In genomic region chr9:89380437-89381307, GRCh38 we compare ENCODE assay signal across 14 cellular contexts.
A peak's percentile ranks its signal among the peaks of the same experiment; 100 is the strongest.
DNase-seq lines count a peak whose midpoint lies in the region; ATAC-seq and TF ChIP-seq lines count a peak whose summit lies in the region.
"Had no signal": no experiment of that assay in that cellular context is flagged by ENCODE, and none has a peak within 500 bp of the region (broad histone marks: within the 10 kb centered on the region; RNA-seq: fewer than 3 reads in every experiment).

No MANE protein-coding gene starts in this region.

- no peak overlapping the region for H3K27ac ChIP-seq in body of pancreas
- H3K27ac ChIP-seq: parathyroid adenoma, transverse colon had no signal

- no peaks in the 10 kb centered on the region for H3K9me3 ChIP-seq in body of pancreas
- H3K9me3 ChIP-seq: transverse colon had no signal

- peaks cover 55% of the 10 kb centered on the region for H3K4me1 Mint-ChIP-seq in activated naive CD4-positive, alpha-beta T cell treated with anti-CD3 and anti-CD28 coated beads, Interleukin-2, amount 50 U/mL, for 24 hours
- peaks cover 26% of the 10 kb centered on the region for H3K4me1 Mint-ChIP-seq in activated B cell treated with CpG ODN at 0.5 μM for 24 hours
- peaks cover 100% of the 10 kb centered on the region for H3K4me1 Mint-ChIP-seq in stimulated activated naive CD8-positive, alpha-beta T cell treated with anti-CD3 and anti-CD28 coated beads, Interleukin-15, amount 100 ng/mL, for 72 hours
- H3K4me1 Mint-ChIP-seq: mesothelial cell of epicardium had no signal

- no peaks in the 10 kb centered on the region for H3K4me1 ChIP-seq in body of pancreas
- H3K4me1 ChIP-seq: parathyroid adenoma had no signal

- peak overlapping the region; percentile 93 for H3K27ac Mint-ChIP-seq in activated naive CD4-positive, alpha-beta T cell treated with anti-CD3 and anti-CD28 coated beads, Interleukin-2, amount 50 U/mL, for 24 hours
- peak overlapping the region; percentile 61 for H3K27ac Mint-ChIP-seq in activated B cell treated with CpG ODN at 0.5 μM for 24 hours
- peak overlapping the region; percentile 85 to 90 for H3K27ac Mint-ChIP-seq in stimulated activated naive CD8-positive, alpha-beta T cell treated with anti-CD3 and anti-CD28 coated beads, Interleukin-15, amount 100 ng/mL, for 72 hours
- H3K27ac Mint-ChIP-seq: endodermal cell, mesothelial cell of epicardium had no signal

- WGBS in body of pancreas, 2 donors, result 83 to 89% methylated on average over 19 to 22 of the region's 26 CpGs

- CTCF ChIA-PET in activated B cell treated with CpG ODN at 0.5 μM for 24 hours (lab: Charles Lee), result no interaction called here

- H3K36me3 Mint-ChIP-seq in activated naive CD4-positive, alpha-beta T cell treated with anti-CD3 and anti-CD28 coated beads, Interleukin-2, amount 50 U/mL, for 24 hours, result peaks cover 18% of the 10 kb centered on the region
- H3K36me3 Mint-ChIP-seq in activated B cell treated with CpG ODN at 0.5 μM for 24 hours (ENCODE audit: low read depth), result peaks cover 83% of the 10 kb centered on the region

- H3K27me3 Mint-ChIP-seq in activated naive CD4-positive, alpha-beta T cell treated with anti-CD3 and anti-CD28 coated beads, Interleukin-2, amount 50 U/mL, for 24 hours, result no peaks in the 10 kb centered on the region
- no peaks in the 10 kb centered on the region for H3K27me3 Mint-ChIP-seq in activated B cell treated with CpG ODN at 0.5 μM for 24 hours
- H3K27me3 Mint-ChIP-seq in stimulated activated naive CD8-positive, alpha-beta T cell treated with anti-CD3 and anti-CD28 coated beads, Interleukin-15, amount 100 ng/mL, for 72 hours, result no peaks in the 10 kb centered on the region

- TF ChIP-seq CTCF in activated B cell treated with CpG ODN at 0.5 μM for 24 hours (IDR thresholded peaks at IDR 0.05) (no peak), body of pancreas (IDR thresholded peaks at IDR 0.05) (no peak)

- no peaks in the 10 kb centered on the region for H3K27me3 ChIP-seq in body of pancreas
- H3K27me3 ChIP-seq: transverse colon had no signal

- peak overlapping the region; percentile 23 for H3K4me3 Mint-ChIP-seq in activated naive CD4-positive, alpha-beta T cell treated with anti-CD3 and anti-CD28 coated beads, Interleukin-2, amount 50 U/mL, for 24 hours
- no peak overlapping the region for H3K4me3 Mint-ChIP-seq in activated B cell treated with CpG ODN at 0.5 μM for 24 hours
- H3K4me3 Mint-ChIP-seq in stimulated activated naive CD8-positive, alpha-beta T cell treated with anti-CD3 and anti-CD28 coated beads, Interleukin-15, amount 100 ng/mL, for 72 hours, result no peak overlapping the region
- H3K4me3 Mint-ChIP-seq: endodermal cell, mesothelial cell of epicardium had no signal

- TF ChIP-seq POLR2A in body of pancreas (IDR thresholded peaks at IDR 0.05), result no peak

- POLR2A ChIA-PET in activated B cell treated with CpG ODN at 0.5 μM for 24 hours (lab: Charles Lee), result interaction anchor here (0.7 kb wide), 1 partner anchor 144 kb away, joined by 3 read pairs; no protein-coding TSS in a partner anchor

- intact Hi-C loops in activated B cell treated with CpG ODN at 0.5 μM for 24 hours (cut with micrococcal nuclease) (no loop called here), body of pancreas (cut with DNase I) (no loop called here)

- peaks cover 0 to 4% of the 10 kb centered on the region in 2 donors for H3K36me3 ChIP-seq in body of pancreas (replicated peaks in 1 of 2; ENCODE audit: insufficient read depth in 1 of 2, low read depth in 2 of 2)
- H3K36me3 ChIP-seq: transverse colon had no signal

- no peak for DNase-seq in activated naive CD4-positive, alpha-beta T cell treated with Interleukin-2 at 50 U/mL for 16 hours
- DNase-seq in activated B cell treated with CpG ODN at 0.5 μM for 24 hours (no peak), glomerular visceral epithelial cell (ENCODE audit: extremely low spot score) (peak; percentile 53), body of pancreas (no peak), SIG-M5 (lab: John Stamatoyannopoulos, UW) (no peak)
- DNase-seq in stimulated activated naive CD8-positive, alpha-beta T cell treated with anti-CD3 and anti-CD28 coated beads, Interleukin-15, amount 100 ng/mL, for 72 hours, result no peak
- DNase-seq: activated T-cell treated with anti-CD3 and anti-CD28 coated beads for 4 hours, endodermal cell, foreskin fibroblast, transverse colon had no signal

- ATAC-seq in activated B cell treated with CpG ODN at 0.5 μM for 24 hours (ENCODE audit: low read depth) (no peak), body of pancreas (no peak), HG03097 (IDR thresholded peaks at IDR 0.05; ENCODE audit: low FRiP score, unreplicated experiment) (no peak)
- no peak for ATAC-seq in stimulated activated naive CD8-positive, alpha-beta T cell treated with anti-CD3 and anti-CD28 coated beads, Interleukin-15, amount 100 ng/mL, for 72 hours

- H3K4me3 ChIP-seq in body of pancreas, result no peak overlapping the region
- H3K4me3 ChIP-seq: transverse colon had no signal

- H3K9me3 Mint-ChIP-seq in activated naive CD4-positive, alpha-beta T cell treated with anti-CD3 and anti-CD28 coated beads, Interleukin-2, amount 50 U/mL, for 24 hours, result no peaks in the 10 kb centered on the region
- no peaks in the 10 kb centered on the region for H3K9me3 Mint-ChIP-seq in activated B cell treated with CpG ODN at 0.5 μM for 24 hours
- no peaks in the 10 kb centered on the region for H3K9me3 Mint-ChIP-seq in stimulated activated naive CD8-positive, alpha-beta T cell treated with anti-CD3 and anti-CD28 coated beads, Interleukin-15, amount 100 ng/mL, for 72 hours
- H3K9me3 Mint-ChIP-seq: endodermal cell, mesothelial cell of epicardium had no signal
